9 cellular contexts compared by ENCODE assay signal in the genomic region with DNA sequence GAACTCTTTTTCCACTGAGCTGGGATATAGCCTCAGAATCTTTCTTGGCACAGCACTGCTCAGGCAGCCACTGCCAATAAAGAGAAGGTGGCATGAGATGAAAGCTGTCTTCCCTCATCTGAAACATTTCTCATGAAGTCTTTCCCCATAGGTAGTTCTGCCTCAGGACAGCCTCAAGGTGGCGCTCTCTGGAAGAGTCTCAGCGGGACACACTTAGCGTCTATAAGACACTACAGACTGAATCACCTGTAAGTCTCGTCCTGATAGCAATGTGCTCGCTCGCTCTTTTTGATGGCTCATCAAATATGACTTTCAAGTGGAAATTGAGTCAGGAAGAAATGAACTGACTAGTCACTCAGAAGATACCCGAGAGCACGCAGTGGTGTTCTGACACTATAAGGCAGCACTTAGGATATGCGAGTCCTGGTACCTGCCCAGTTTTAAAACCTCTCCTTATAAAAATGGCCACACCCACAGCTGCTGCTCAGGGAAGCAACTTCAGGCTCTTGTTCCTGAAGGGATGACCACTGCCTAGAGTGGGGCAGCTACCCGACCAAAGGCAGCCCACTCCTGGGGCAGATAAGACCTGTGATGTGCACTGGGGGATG.
DNase-seq lines count a peak whose midpoint lies in the region; ATAC-seq and TF ChIP-seq lines count a peak whose summit lies in the region.
"Had no signal": no experiment of that assay in that cellular context is flagged by ENCODE, and none has a peak within 500 bp of the region (broad histone marks: within the 10 kb centered on the region; RNA-seq: fewer than 3 reads in every experiment).

No MANE protein-coding gene starts in this region.

- H3K4me1 ChIP-seq in RWPE2 (ENCODE audit: insufficient read depth, poor library complexity, severe bottlenecking), result no peaks in the 10 kb centered on the region
- H3K4me1 ChIP-seq: SJSA1 had no signal

- no peak overlapping the region for H3K4me3 ChIP-seq in RWPE2 (ENCODE audit: severe bottlenecking)
- H3K4me3 ChIP-seq: SJSA1 had no signal

- no peaks in the 10 kb centered on the region for H3K9me3 ChIP-seq in RWPE2 (ENCODE audit: severe bottlenecking)
- H3K9me3 ChIP-seq: SJSA1 had no signal

- ATAC-seq in HG03469 (IDR thresholded peaks at IDR 0.05; ENCODE audit: unreplicated experiment) (peak; percentile 32), RWPE2 (ENCODE audit: low read depth) (peak; percentile 33; the same call in 1 of the 3 replicates), left lobe of liver (peak; percentile 67), HG02870 (IDR thresholded peaks at IDR 0.05; ENCODE audit: unreplicated experiment) (no peak), HG03521 (IDR thresholded peaks at IDR 0.05; ENCODE audit: unreplicated experiment) (no peak)

- no peaks in the 10 kb centered on the region for H3K27me3 ChIP-seq in RWPE2 (ENCODE audit: insufficient read depth, poor library complexity, severe bottlenecking)
- H3K27me3 ChIP-seq: SJSA1 had no signal

- H3K27ac ChIP-seq in RWPE2 (ENCODE audit: poor library complexity, severe bottlenecking), result no peak overlapping the region
- H3K27ac ChIP-seq: SJSA1 had no signal

- TF ChIP-seq CTCF in RWPE2 (IDR thresholded peaks at IDR 0.05; ENCODE audit: poor library complexity, severe bottlenecking), result peak; percentile 54

- DNase-seq in D341Med (ENCODE audit: low spot score) (peak; percentile 70), RWPE2 (ENCODE audit: low spot score) (no peak), astrocyte of the hippocampus (ENCODE audit: low read depth, low spot score) (peak; percentile 61), left lobe of liver (ENCODE audit: low spot score) (no peak), stromal cell of bone marrow (ENCODE audit: low read depth) (peak; percentile 11)

- H3K36me3 ChIP-seq in RWPE2 (ENCODE audit: low read depth), result no peaks in the 10 kb centered on the region
- H3K36me3 ChIP-seq: SJSA1 had no signal

Comparison
In these comparisons a context has a peak if more than half of its experiments do, and no peak if none do; other contexts are left out.
1. DNase-seq: peak in D341Med (single experiment), astrocyte of the hippocampus (single experiment) and stromal cell of bone marrow (single experiment); none in RWPE2 (single experiment) and left lobe of liver (single experiment).
2. ATAC-seq: peak in HG03469 (single experiment), RWPE2 (single experiment) and left lobe of liver (single experiment); none in HG02870 (single experiment) and HG03521 (single experiment).